ENCODE assay signal across 8 cellular contexts in genomic region chr14:23469127-23469905, GRCh38. TPM values are rescaled to one million over a fixed set of nuclear protein-coding genes. Genes with fewer than 3 reads are reported as not detected.
A peak's percentile ranks its signal among the peaks of the same experiment; 100 is the strongest.
DNase-seq lines count a peak whose midpoint lies in the region; TF ChIP-seq lines count a peak whose summit lies in the region.

Gene NGDN, plus strand, starts transcription at chr14:23469703. Its CDS starts 13 bp downstream, at chr14:23469716.

- H3K4me1 ChIP-seq in MM.1S (ENCODE audit: low read length): no peaks in the 10 kb centered on the region

- H3K36me3 Mint-ChIP-seq in neural crest cell (ENCODE audit: low read depth): peaks cover 3% of the 10 kb centered on the region

- peak; percentile 98 for DNase-seq in GF-D8 (lab: John Stamatoyannopoulos, UW)
- peak; percentile 100 for DNase-seq in HCEC 1CT
- DNase-seq in MM.1S: peak; percentile 96
- DNase-seq in SIG-M5 (lab: John Stamatoyannopoulos, UW): peak; percentile 98
- peak; percentile 91 for DNase-seq in activated gamma-delta T cell treated with Interleukin-2 at 50 U/mL for 16 hours
- peak; percentile 99 for DNase-seq in foreskin fibroblast
- peak; percentile 96 for DNase-seq in neural crest cell (ENCODE audit: low read depth, low spot score)
- peak; percentile 100 for DNase-seq in stromal cell of bone marrow (ENCODE audit: low read depth)

- H3K36me3 ChIP-seq in MM.1S (replicated peaks; ENCODE audit: insufficient read depth, low read length): no peaks in the 10 kb centered on the region

- H3F3A ChIP-seq in MM.1S (ENCODE audit: insufficient read depth, low read length): no peaks in the 10 kb centered on the region

- no peaks in the 10 kb centered on the region for H3K27me3 Mint-ChIP-seq in neural crest cell (ENCODE audit: low read depth)

- peaks cover 16% of the 10 kb centered on the region for H3K79me2 ChIP-seq in MM.1S (ENCODE audit: low read length)

- H4K20me1 ChIP-seq in MM.1S (ENCODE audit: insufficient read depth, low read length): no peaks in the 10 kb centered on the region

- H2AFZ ChIP-seq in MM.1S (ENCODE audit: low read length): peak within 1 kb of the TSS; percentile 92

- H3K9me2 ChIP-seq in MM.1S (replicated peaks; ENCODE audit: insufficient read depth, low read length): no peaks in the 10 kb centered on the region

- H3K27ac Mint-ChIP-seq in neural crest cell (ENCODE audit: unreplicated experiment): peak within 1 kb of the TSS; percentile 54

- H3K4me3 ChIP-seq in MM.1S (ENCODE audit: low read length) (peak within 1 kb of the TSS; percentile 86), foreskin fibroblast (ENCODE audit: low read depth in 1 of 2, low read length in 2 of 2) (peak within 1 kb of the TSS; percentile 82 to 88)

- peaks cover 11% of the 10 kb centered on the region for H3K4me1 Mint-ChIP-seq in neural crest cell

- H3K9ac ChIP-seq in MM.1S (ENCODE audit: low read length): peak within 1 kb of the TSS; percentile 80

- TF ChIP-seq CTCF in MM.1S (IDR thresholded peaks at IDR 0.05; ENCODE audit: low read length) (peak; percentile 54), foreskin fibroblast (IDR thresholded peaks at IDR 0.05; ENCODE audit: low read depth, low read length) (peak; percentile 72), neural crest cell (conservative IDR thresholded peaks at IDR 0.05) (peak; percentile 85)

- H3K27me3 ChIP-seq in MM.1S (replicated peaks; ENCODE audit: insufficient read depth, low read length): no peaks in the 10 kb centered on the region

- peak within 1 kb of the TSS; percentile 73 for H3K4me2 ChIP-seq in MM.1S (ENCODE audit: low read depth, low read length)

- no peak within 1 kb of the TSS for H3K4me3 Mint-ChIP-seq in neural crest cell

- no peaks in the 10 kb centered on the region for H3K9me3 Mint-ChIP-seq in neural crest cell

- no peaks in the 10 kb centered on the region for H3K9me3 ChIP-seq in MM.1S (replicated peaks; ENCODE audit: insufficient read depth, low read length)

- peak within 1 kb of the TSS; percentile 51; the same call in 1 of the 2 replicates for H3K27ac ChIP-seq in MM.1S (ENCODE audit: low read length)

RNA-seq across cellular contexts. Expression of gene NGDN, which starts in this region (rescaled TPM):
- 53.3 and 54.7 TPM in 2 replicates for total RNA-seq in neural crest cell

Comparison
In these comparisons a context has a peak if more than half of its experiments do, and no peak if none do; other contexts are left out.
1. Peak in every context shown above with its lines: DNase-seq, H3K4me3 ChIP-seq and H3K27ac ChIP-seq.